In genomic region chr9:83538890-83539238, GRCh38 we compare ENCODE assay signal across 9 cellular contexts. TPM values are rescaled to one million over a fixed set of nuclear protein-coding genes. Genes with fewer than 3 reads are reported as not detected.
DNase-seq lines count a peak whose midpoint lies in the region; ATAC-seq and TF ChIP-seq lines count a peak whose summit lies in the region.
"Had no signal": no experiment of that assay in that cellular context is flagged by ENCODE, and none has a peak within 500 bp of the region (broad histone marks: within the 10 kb centered on the region; RNA-seq: fewer than 3 reads in every experiment).

No MANE protein-coding gene starts in this region.

- ATAC-seq in activated CD4-positive, alpha-beta T cell treated with anti-CD3 and anti-CD28 coated beads for 36 hours: no peak
- no peak for ATAC-seq in body of pancreas
- ATAC-seq in lower lobe of right lung: no peak
- no peak for ATAC-seq in GM21526 (IDR thresholded peaks at IDR 0.05; ENCODE audit: low FRiP score, unreplicated experiment)

- H3K4me1 Mint-ChIP-seq in activated CD4-positive, alpha-beta T cell treated with anti-CD3 and anti-CD28 coated beads for 36 hours: peaks cover 5% of the 10 kb centered on the region
- H3K4me1 Mint-ChIP-seq: CD4-positive, CD25-positive, alpha-beta regulatory T cell had no signal

- no peak for TF ChIP-seq EP300 in suprapubic skin (IDR thresholded peaks at IDR 0.05)

- intact Hi-C loops in activated CD4-positive, alpha-beta T cell treated with anti-CD3 and anti-CD28 coated beads for 36 hours (cut with DNase I, micrococcal nuclease): no loop called here
- intact Hi-C loops in body of pancreas (cut with DNase I): no loop called here
- intact Hi-C loops in lower lobe of right lung (cut with DNase I): no loop called here

- CTCF ChIA-PET in activated CD4-positive, alpha-beta T cell treated with anti-CD3 and anti-CD28 coated beads for 36 hours (lab: Charles Lee): interaction anchor here (0.9 to 1.6 kb wide), 3 partner anchors 36 to 205 kb away, joined by 3 to 4 read pairs (median 3); no protein-coding TSS in a partner anchor

- H3K4me3 Mint-ChIP-seq in activated CD4-positive, alpha-beta T cell treated with anti-CD3 and anti-CD28 coated beads for 36 hours: peak overlapping the region; percentile 21

- H3K9me3 ChIP-seq in body of pancreas (no peaks in the 10 kb centered on the region), lower lobe of right lung (no peaks in the 10 kb centered on the region), suprapubic skin (no peaks in the 10 kb centered on the region)

- H3K27ac ChIP-seq in body of pancreas: peak overlapping the region; percentile 56 to 76 (median 69)
- peak overlapping the region; percentile 67 for H3K27ac ChIP-seq in lower lobe of right lung
- no peak overlapping the region for H3K27ac ChIP-seq in suprapubic skin

- peaks cover 1% of the 10 kb centered on the region for H3K36me3 Mint-ChIP-seq in activated CD4-positive, alpha-beta T cell treated with anti-CD3 and anti-CD28 coated beads for 36 hours (ENCODE audit: low read depth)

- TF ChIP-seq POLR2A in body of pancreas (IDR thresholded peaks at IDR 0.05): no peak
- no peak for TF ChIP-seq POLR2A in suprapubic skin (IDR thresholded peaks at IDR 0.05)

- no peak overlapping the region for H3K27ac Mint-ChIP-seq in activated CD4-positive, alpha-beta T cell treated with anti-CD3 and anti-CD28 coated beads for 36 hours

- TF ChIP-seq CTCF in body of pancreas (IDR thresholded peaks at IDR 0.05) (no peak), lower lobe of right lung (IDR thresholded peaks at IDR 0.05) (no peak), suprapubic skin (IDR thresholded peaks at IDR 0.05) (no peak), GM13977 (IDR thresholded peaks at IDR 0.05; ENCODE audit: extremely low read depth, insufficient read depth, missing control alignments) (no peak)

- no peaks in the 10 kb centered on the region for H3K36me3 ChIP-seq in body of pancreas (replicated peaks in 1 of 2; ENCODE audit: insufficient read depth in 1 of 2, low read depth in 2 of 2)
- no peaks in the 10 kb centered on the region for H3K36me3 ChIP-seq in lower lobe of right lung
- H3K36me3 ChIP-seq in suprapubic skin: no peaks in the 10 kb centered on the region

- no peak for DNase-seq in activated CD4-positive, alpha-beta T cell treated with anti-CD3 and anti-CD28 coated beads for 36 hours
- DNase-seq in activated CD4-positive, alpha-beta T cell treated with anti-CD3 and anti-CD28 coated beads for 48 hours: no peak
- DNase-seq in body of pancreas: no peak
- DNase-seq in lower lobe of right lung: no peak
- DNase-seq in suprapubic skin (ENCODE audit: low spot score in 2 of 2): no peak
- no peak for DNase-seq in stimulated activated CD4-positive, alpha-beta T cell treated with anti-CD3 and anti-CD28 coated beads, Interleukin-2, amount 100 ng/mL, for 48 hours
- no peak for DNase-seq in GM13977 (ENCODE audit: low spot score)

- H3K27me3 ChIP-seq in body of pancreas (no peaks in the 10 kb centered on the region), lower lobe of right lung (ENCODE audit: low read depth) (peaks cover 26% of the 10 kb centered on the region), suprapubic skin (peaks cover 18% of the 10 kb centered on the region)

- no peaks in the 10 kb centered on the region for H3K9me3 Mint-ChIP-seq in activated CD4-positive, alpha-beta T cell treated with anti-CD3 and anti-CD28 coated beads for 36 hours (ENCODE audit: low read depth)

- 38 to 40% methylated on average over 6 of the region's 6 CpGs for WGBS in body of pancreas, 2 donors
- WGBS in suprapubic skin: 32% methylated on average over 6 of the region's 6 CpGs

- H3K4me3 ChIP-seq in body of pancreas: no peak overlapping the region
- peak overlapping the region; percentile 66 for H3K4me3 ChIP-seq in lower lobe of right lung
- H3K4me3 ChIP-seq in suprapubic skin: peak overlapping the region; percentile 61

- peaks cover 23% of the 10 kb centered on the region for H3K4me1 ChIP-seq in body of pancreas
- peaks cover 17% of the 10 kb centered on the region for H3K4me1 ChIP-seq in lower lobe of right lung
- peaks cover 20% of the 10 kb centered on the region for H3K4me1 ChIP-seq in suprapubic skin

- in situ Hi-C loops in GM13977 (cut with MboI; ENCODE audit: low pct_unique_long_range_greater_than_20kb, low sequenced_read_pairs, unreplicated experiment): no loop called here

- POLR2A ChIA-PET in activated CD4-positive, alpha-beta T cell treated with anti-CD3 and anti-CD28 coated beads for 36 hours (lab: Charles Lee): no interaction called here

- H3K27me3 Mint-ChIP-seq in activated CD4-positive, alpha-beta T cell treated with anti-CD3 and anti-CD28 coated beads for 36 hours: peaks cover 28% of the 10 kb centered on the region

RNA-seq across cellular contexts. Expression of gene FRMD3, which starts 0.7 kb away (rescaled TPM):
- total RNA-seq in activated CD4-positive, alpha-beta T cell treated with anti-CD3 and anti-CD28 coated beads for 36 hours: under 1 TPM; 0.35 to 0.46 TPM
- 1 to 10 TPM; 2.1 to 4.6 TPM for total RNA-seq in body of pancreas
- total RNA-seq in lower lobe of right lung: 9.7 TPM
- 1 to 10 TPM; 2.8 to 7.0 (median 5.2) TPM for total RNA-seq in suprapubic skin

Comparison
In these comparisons a context has a peak if more than half of its experiments do, and no peak if none do; other contexts are left out.
1. H3K4me3 ChIP-seq: peak in lower lobe of right lung (single experiment) and suprapubic skin (single experiment); none in body of pancreas (0 of 2).